In genomic region chr17:10075919-10076318, GRCh38 we compare ENCODE assay signal across 23 cellular contexts.
DNase-seq lines count a peak whose midpoint lies in the region; ATAC-seq and TF ChIP-seq lines count a peak whose summit lies in the region.
"Had no signal": no experiment of that assay in that cellular context is flagged by ENCODE, and none has a peak within 500 bp of the region (broad histone marks: within the 10 kb centered on the region; RNA-seq: fewer than 3 reads in every experiment).

No MANE protein-coding gene starts in this region.

- intact Hi-C loops in natural killer cell (cut with micrococcal nuclease) = no loop called here
- intact Hi-C loops in sigmoid colon (cut with DNase I) = no loop called here

- ATAC-seq in natural killer cell = no peak
- ATAC-seq in natural killer cell treated with Interleukin-12 subunit alpha and Interleukin-12 subunit beta and Interleukin-15 and Interleukin-18, amount 100 ng/mL, for 72 hours = no peak
- no peak for ATAC-seq in central memory CD8-positive, alpha-beta T cell (replicated peaks; ENCODE audit: extremely low read depth, poor library complexity, severe bottlenecking)

- WGBS in sigmoid colon, 2 donors = 76 to 82% methylated on average over 5 of the region's 5 CpGs

- H3K27me3 ChIP-seq in sigmoid colon = no peaks in the 10 kb centered on the region
- H3K27me3 ChIP-seq: BE2C, BLaER1 had no signal

- no peak overlapping the region for H3K4me3 ChIP-seq in sigmoid colon
- H3K4me3 ChIP-seq: BLaER1 had no signal

- peaks cover 64 to 69% of the 10 kb centered on the region in 2 donors for H3K4me1 Mint-ChIP-seq in natural killer cell
- H3K4me1 Mint-ChIP-seq in natural killer cell treated with Interleukin-12 subunit alpha and Interleukin-12 subunit beta and Interleukin-15 and Interleukin-18, amount 100 ng/mL, for 72 hours (ENCODE audit: low read depth in 2 of 2) = peaks cover 39 to 40% of the 10 kb centered on the region in 2 donors
- H3K4me1 Mint-ChIP-seq in central memory CD8-positive, alpha-beta T cell = peaks cover 57% of the 10 kb centered on the region
- H3K4me1 Mint-ChIP-seq in glutamatergic neuron (ENCODE audit: low read depth, unreplicated experiment) = no peaks in the 10 kb centered on the region
- H3K4me1 Mint-ChIP-seq: CD4-positive, CD25-positive, alpha-beta regulatory T cell had no signal

- TF ChIP-seq CTCF in natural killer cell (IDR thresholded peaks at IDR 0.05) (no peak), sigmoid colon (IDR thresholded peaks at IDR 0.05) (no peak), glutamatergic neuron (IDR thresholded peaks at IDR 0.05; ENCODE audit: partially characterized antibody, unreplicated experiment) (no peak)

- H3K27ac Mint-ChIP-seq in natural killer cell = peak overlapping the region; percentile 87 to 94
- no peak overlapping the region for H3K27ac Mint-ChIP-seq in natural killer cell treated with Interleukin-12 subunit alpha and Interleukin-12 subunit beta and Interleukin-15 and Interleukin-18, amount 100 ng/mL, for 72 hours
- peak overlapping the region; percentile 90 for H3K27ac Mint-ChIP-seq in central memory CD8-positive, alpha-beta T cell (ENCODE audit: low read depth)
- no peak overlapping the region for H3K27ac Mint-ChIP-seq in glutamatergic neuron (ENCODE audit: unreplicated experiment)
- H3K27ac Mint-ChIP-seq: CD4-positive, alpha-beta memory T cell; CD4-positive, CD25-positive, alpha-beta regulatory T cell had no signal

- H3K9me3 Mint-ChIP-seq in natural killer cell = peaks cover 0 to 4% of the 10 kb centered on the region in 2 donors
- H3K9me3 Mint-ChIP-seq in natural killer cell treated with Interleukin-12 subunit alpha and Interleukin-12 subunit beta and Interleukin-15 and Interleukin-18, amount 100 ng/mL, for 72 hours = peaks cover 2% of the 10 kb centered on the region
- no peaks in the 10 kb centered on the region for H3K9me3 Mint-ChIP-seq in central memory CD8-positive, alpha-beta T cell
- H3K9me3 Mint-ChIP-seq in glutamatergic neuron (ENCODE audit: unreplicated experiment) = peaks cover 2% of the 10 kb centered on the region

- H3K36me3 ChIP-seq in sigmoid colon = no peaks in the 10 kb centered on the region
- H3K36me3 ChIP-seq: BE2C, BLaER1 had no signal

- H3K27me3 Mint-ChIP-seq in natural killer cell (ENCODE audit: low read depth in 2 of 2) (no peaks in the 10 kb centered on the region), glutamatergic neuron (ENCODE audit: unreplicated experiment) (no peaks in the 10 kb centered on the region)
- no peaks in the 10 kb centered on the region for H3K27me3 Mint-ChIP-seq in natural killer cell treated with Interleukin-12 subunit alpha and Interleukin-12 subunit beta and Interleukin-15 and Interleukin-18, amount 100 ng/mL, for 72 hours
- no peaks in the 10 kb centered on the region for H3K27me3 Mint-ChIP-seq in central memory CD8-positive, alpha-beta T cell
- H3K27me3 Mint-ChIP-seq: CD4-positive, CD25-positive, alpha-beta regulatory T cell had no signal

- no peaks in the 10 kb centered on the region for H3K9me3 ChIP-seq in sigmoid colon
- H3K9me3 ChIP-seq: BE2C had no signal

- no peak for TF ChIP-seq EP300 in sigmoid colon (IDR thresholded peaks at IDR 0.05)

- DNase-seq in natural killer cell = no peak
- DNase-seq in natural killer cell treated with Interleukin-12 subunit alpha and Interleukin-12 subunit beta and Interleukin-15 and Interleukin-18, amount 100 ng/mL, for 72 hours (ENCODE audit: low spot score) = no peak
- no peak for DNase-seq in central memory CD8-positive, alpha-beta T cell (ENCODE audit: low spot score in 2 of 2)
- peak; percentile 14 for DNase-seq in sigmoid colon
- DNase-seq in hepatic stellate cell (ENCODE audit: low spot score) = no peak
- DNase-seq in glutamatergic neuron = no peak
- DNase-seq: 8988T; ACHN; BE2C; C1 segment of cervical spinal cord; CD4-positive, alpha-beta memory T cell; CD4-positive, CD25-positive, alpha-beta regulatory T cell; CD8-positive, alpha-beta memory T cell; COR-L47; DMS 273 treated with DMSO at 0.1 percent for 48 hours; DMS153; DMS53; DMS79; DND-41; EL; GDM1 had no signal

- H3K4me3 Mint-ChIP-seq in natural killer cell (no peak overlapping the region), glutamatergic neuron (ENCODE audit: unreplicated experiment) (no peak overlapping the region)
- no peak overlapping the region for H3K4me3 Mint-ChIP-seq in natural killer cell treated with Interleukin-12 subunit alpha and Interleukin-12 subunit beta and Interleukin-15 and Interleukin-18, amount 100 ng/mL, for 72 hours
- H3K4me3 Mint-ChIP-seq in central memory CD8-positive, alpha-beta T cell = no peak overlapping the region
- H3K4me3 Mint-ChIP-seq: CD14-positive monocyte; CD4-positive, alpha-beta memory T cell; CD4-positive, CD25-positive, alpha-beta regulatory T cell; CD8-positive, alpha-beta memory T cell had no signal

- H3K27ac ChIP-seq in sigmoid colon = no peak overlapping the region
- H3K27ac ChIP-seq: BLaER1 had no signal

- peaks cover 0 to 7% (median 0%) of the 10 kb centered on the region in 4 donors for H3K4me1 ChIP-seq in sigmoid colon
- H3K4me1 ChIP-seq: BE2C had no signal

- H3K36me3 Mint-ChIP-seq in natural killer cell (no peaks in the 10 kb centered on the region), glutamatergic neuron (ENCODE audit: unreplicated experiment) (peaks cover 8% of the 10 kb centered on the region)
- peaks cover 5% of the 10 kb centered on the region for H3K36me3 Mint-ChIP-seq in natural killer cell treated with Interleukin-12 subunit alpha and Interleukin-12 subunit beta and Interleukin-15 and Interleukin-18, amount 100 ng/mL, for 72 hours
- peaks cover 3% of the 10 kb centered on the region for H3K36me3 Mint-ChIP-seq in central memory CD8-positive, alpha-beta T cell (ENCODE audit: insufficient read depth)
- H3K36me3 Mint-ChIP-seq: CD4-positive, alpha-beta memory T cell; CD4-positive, CD25-positive, alpha-beta regulatory T cell; CD8-positive, alpha-beta memory T cell had no signal

- no peak for TF ChIP-seq POLR2A in sigmoid colon (IDR thresholded peaks at IDR 0.05)

Comparison
In these comparisons a context has a peak if more than half of its experiments do, and no peak if none do; other contexts are left out.
1. H3K27ac Mint-ChIP-seq: peak in natural killer cell (2 of 2) and central memory CD8-positive, alpha-beta T cell (single experiment); none in natural killer cell treated with Interleukin-12 subunit alpha and Interleukin-12 subunit beta and Interleukin-15 and Interleukin-18, amount 100 ng/mL, for 72 hours (0 of 2) and glutamatergic neuron (single experiment).